17 cellular contexts compared by ENCODE assay signal in the genomic region with DNA sequence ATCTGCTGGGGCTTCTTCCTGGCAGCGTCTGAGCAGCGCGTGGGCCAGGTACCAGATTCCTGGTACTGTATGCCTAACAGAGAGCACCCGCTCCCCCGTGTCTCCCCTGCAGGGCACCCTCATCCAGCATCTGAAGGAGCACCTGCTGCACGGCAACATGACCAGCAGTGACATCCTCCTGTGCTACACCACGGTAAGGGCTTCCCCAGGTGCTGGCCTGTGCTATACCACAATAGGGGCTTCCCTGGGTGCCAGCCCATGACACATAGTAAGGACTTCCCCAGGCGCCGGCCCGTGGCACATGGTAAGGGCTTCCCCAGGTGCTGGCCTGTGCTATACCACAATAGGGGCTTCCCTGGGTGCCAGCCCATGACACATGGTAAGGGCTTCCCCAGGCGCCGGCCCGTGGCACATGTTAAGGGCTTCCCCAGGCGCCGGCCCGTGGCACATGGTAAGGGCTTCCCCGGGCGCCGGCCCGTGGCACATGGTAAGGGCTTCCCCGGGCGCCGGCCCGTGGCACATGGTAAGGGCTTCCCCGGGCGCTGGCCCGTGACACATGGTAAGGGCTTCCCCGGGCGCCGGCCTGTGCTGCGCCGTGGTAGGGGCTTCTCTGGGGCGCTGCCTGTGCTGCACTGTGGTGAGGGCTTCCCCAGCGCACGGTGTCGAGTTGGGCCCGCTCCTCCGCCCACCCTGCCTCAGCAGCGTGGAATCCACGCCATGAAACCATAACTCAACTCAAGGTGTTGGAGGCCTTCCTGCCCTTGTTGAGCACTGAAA. TPM values are rescaled to one million over a fixed set of nuclear protein-coding genes. Genes with fewer than 3 reads are reported as not detected.
DNase-seq lines count a peak whose midpoint lies in the region; ATAC-seq, FAIRE-seq and TF ChIP-seq lines count a peak whose summit lies in the region.
"Had no signal": no experiment of that assay in that cellular context is flagged by ENCODE, and none has a peak within 500 bp of the region (broad histone marks: within the 10 kb centered on the region; RNA-seq: fewer than 3 reads in every experiment).

No MANE protein-coding gene starts in this region.

- H3K9me3 Mint-ChIP-seq in endodermal cell: peaks cover 1% of the 10 kb centered on the region

- SMC1A ChIA-PET in GM12878 (lab: Charles Lee; ENCODE audit: uncharacterized antibody, unreplicated experiment): no interaction called here

- H3K36me3 Mint-ChIP-seq in endodermal cell (ENCODE audit: low read depth): peaks cover 79% of the 10 kb centered on the region

- H3K4me1 ChIP-seq in GM12878 (ENCODE audit: control insufficient read depth, insufficient read depth, low read length): no peaks in the 10 kb centered on the region
- no peaks in the 10 kb centered on the region for H3K4me1 ChIP-seq in endodermal cell (ENCODE audit: control insufficient read depth, insufficient read depth, low read length)
- H3K4me1 ChIP-seq in body of pancreas: no peaks in the 10 kb centered on the region

- no peak overlapping the region for H3K27ac Mint-ChIP-seq in endodermal cell
- H3K27ac Mint-ChIP-seq: B cell, brain had no signal

- POLR2A ChIA-PET in GM12878 (lab: Charles Lee): no interaction called here

- H3K27ac ChIP-seq in GM12878 (ENCODE audit: control insufficient read depth, insufficient read depth): no peak overlapping the region
- H3K27ac ChIP-seq in endodermal cell (ENCODE audit: low read depth, low read length): no peak overlapping the region
- H3K27ac ChIP-seq in body of pancreas: no peak overlapping the region
- H3K27ac ChIP-seq: ovary, skin epidermis had no signal

- DNase-seq in GM12878 (ENCODE audit: low read depth, low spot score) (no peak), endodermal cell (no peak), body of pancreas (no peak)
- DNase-seq: activated CD4-positive, alpha-beta T cell treated with anti-CD3 and anti-CD28 coated beads, Interleukin-2, amount 50 U/mL, for 48 hours; activated naive CD4-positive, alpha-beta T cell; left cardiac atrium; mucosa of descending colon; ovary; T1000 had no signal

- WGBS in GM12878 (ENCODE audit: insufficient coverage, insufficient replicate concordance, low lambda C conversion rate, missing lambda C conversion rate): 74% methylated on average over 30 of the region's 40 CpGs
- 97 to 98% methylated on average over 31 to 40 of the region's 40 CpGs for WGBS in endodermal cell (ENCODE audit: insufficient coverage in 1 of 2, insufficient read length in 1 of 2), 2 experiments
- 94 to 98% methylated on average over 9 to 36 of the region's 40 CpGs for WGBS in body of pancreas, 2 donors

- FAIRE-seq in GM12878 (lab: Jason Lieb, UNC): no peak

- H4K20me1 ChIP-seq in GM12878 (ENCODE audit: control insufficient read depth, insufficient read depth): no peaks in the 10 kb centered on the region

- H3K4me2 ChIP-seq in GM12878 (ENCODE audit: control insufficient read depth, insufficient read depth): no peak overlapping the region

- no TSS peak for BruUV-seq in GM12878 (replicated peaks; lab: Mats Ljungman, UMichigan)

- intact Hi-C loops in GM12878 (cut with micrococcal nuclease; ENCODE audit: unreplicated experiment) (no loop called here), body of pancreas (cut with DNase I) (no loop called here)

- RAD21 ChIA-PET in GM12878 (lab: Charles Lee; ENCODE audit: unreplicated experiment): no interaction called here

- in situ Hi-C loops in GM12878 (cut with MboI): no loop called here

- CTCF ChIA-PET in GM12878 (lab: Yijun Ruan, JAX): interaction anchor here (0.6 kb wide), 1 partner anchor 181 kb away, joined by 3 read pairs; no protein-coding TSS in a partner anchor

- peak; percentile 80 for ATAC-seq in GM18498 (IDR thresholded peaks at IDR 0.05; ENCODE audit: unreplicated experiment)
- ATAC-seq in GM18907 (IDR thresholded peaks at IDR 0.05; ENCODE audit: unreplicated experiment): peak; percentile 78
- ATAC-seq in HG02759 (IDR thresholded peaks at IDR 0.05; ENCODE audit: unreplicated experiment): peak; percentile 67
- ATAC-seq in GM12878: peak; percentile 92
- ATAC-seq in HG02938 (IDR thresholded peaks at IDR 0.05; ENCODE audit: unreplicated experiment): no peak
- ATAC-seq in GM18858 (IDR thresholded peaks at IDR 0.05; ENCODE audit: unreplicated experiment): no peak
- no peak for ATAC-seq in body of pancreas
- ATAC-seq: left cardiac atrium, mucosa of descending colon had no signal

- TF ChIP-seq POLR2A in GM12878 (IDR thresholded peaks at IDR 0.05; ENCODE audit: low read depth, low read length) (no peak), body of pancreas (IDR thresholded peaks at IDR 0.05) (no peak)

- TF ChIP-seq RAD21 in GM12878 (IDR thresholded peaks at IDR 0.05; ENCODE audit: insufficient read depth, low read depth, low read length): no peak

- H3K4me3 Mint-ChIP-seq in endodermal cell: no peak overlapping the region
- H3K4me3 Mint-ChIP-seq: B cell, brain had no signal

- H3K36me3 ChIP-seq in GM12878 (ENCODE audit: control insufficient read depth in 2 of 2, insufficient read depth in 2 of 2, low read length in 1 of 2): peaks cover 5 to 14% of the 10 kb centered on the region in 2 experiments
- peaks cover 54% of the 10 kb centered on the region for H3K36me3 ChIP-seq in endodermal cell (ENCODE audit: control insufficient read depth, insufficient read depth, low read length)
- peaks cover 0 to 8% of the 10 kb centered on the region in 2 donors for H3K36me3 ChIP-seq in body of pancreas (replicated peaks in 1 of 2; ENCODE audit: insufficient read depth in 1 of 2, low read depth in 2 of 2)
- H3K36me3 ChIP-seq: ovary had no signal

- no peaks in the 10 kb centered on the region for H3K9me3 ChIP-seq in GM12878 (replicated peaks; ENCODE audit: control insufficient read depth, insufficient read depth, low read length)
- no peaks in the 10 kb centered on the region for H3K9me3 ChIP-seq in endodermal cell (ENCODE audit: control insufficient read depth, low read length)
- no peaks in the 10 kb centered on the region for H3K9me3 ChIP-seq in body of pancreas
- H3K9me3 ChIP-seq: mucosa of descending colon, ovary had no signal

- no peaks in the 10 kb centered on the region for H3K4me1 Mint-ChIP-seq in endodermal cell
- H3K4me1 Mint-ChIP-seq: B cell had no signal

- H3K9ac ChIP-seq in GM12878 (ENCODE audit: control insufficient read depth, insufficient read depth, low read length): no peak overlapping the region
- no peak overlapping the region for H3K9ac ChIP-seq in endodermal cell (ENCODE audit: extremely low read depth, low read length, poor library complexity, severe bottlenecking)

- H3K4me3 ChIP-seq in GM12878 (no peak overlapping the region), endodermal cell (ENCODE audit: low read length) (no peak overlapping the region), body of pancreas (no peak overlapping the region)
- H3K4me3 ChIP-seq: mucosa of descending colon, ovary, skin epidermis had no signal

- TF ChIP-seq CTCF in GM12878 (IDR thresholded peaks at IDR 0.05 in 2 of 3, conservative IDR thresholded peaks at IDR 0.05 in 1 of 3; ENCODE audit: control insufficient read depth in 2 of 3, extremely low read depth in 1 of 3, insufficient read depth in 1 of 3, low read depth in 3 of 3, low read length in 3 of 3): no peak
- TF ChIP-seq CTCF in endodermal cell (conservative IDR thresholded peaks at IDR 0.05): no peak
- TF ChIP-seq CTCF in body of pancreas (IDR thresholded peaks at IDR 0.05): no peak

- H3K27me3 Mint-ChIP-seq in endodermal cell (ENCODE audit: insufficient read depth): no peaks in the 10 kb centered on the region
- H3K27me3 Mint-ChIP-seq: B cell had no signal

- no peak for TF ChIP-seq EP300 in GM12878 (IDR thresholded peaks at IDR 0.05; ENCODE audit: borderline replicate concordance in 1 of 2, control insufficient read depth in 1 of 2, low read depth in 2 of 2, low read length in 2 of 2)

- H3K27me3 ChIP-seq in GM12878 (replicated peaks in 1 of 2; ENCODE audit: control insufficient read depth in 2 of 2, insufficient read depth in 2 of 2, low read length in 1 of 2) (no peaks in the 10 kb centered on the region), endodermal cell (ENCODE audit: control insufficient read depth, insufficient read depth, low read length, poor library complexity, severe bottlenecking) (no peaks in the 10 kb centered on the region), body of pancreas (no peaks in the 10 kb centered on the region)
- H3K27me3 ChIP-seq: ovary had no signal

- no peaks in the 10 kb centered on the region for H3K79me2 ChIP-seq in GM12878 (ENCODE audit: control insufficient read depth, insufficient read depth, low read length)

- H2AFZ ChIP-seq in GM12878 (ENCODE audit: control insufficient read depth, low read depth, low read length): no peak overlapping the region

TF ChIP-seq in GM12878, 131 proteins besides CTCF, POLR2A, EP300 and RAD21 (continues in another document):
- no peak for TF ChIP-seq TARDBP (IDR thresholded peaks at IDR 0.05; ENCODE audit: borderline replicate concordance)
- TF ChIP-seq BRCA1 (IDR thresholded peaks at IDR 0.05; ENCODE audit: low read depth, low read length): no peak
- TF ChIP-seq ATF7 (IDR thresholded peaks at IDR 0.05; ENCODE audit: low read depth): 0 out of 2 replicates have a peak, but pooled peaks have one; percentile 11
- no peak for TF ChIP-seq BCL11A (IDR thresholded peaks at IDR 0.05; ENCODE audit: low read depth, low read length)
- peak; percentile 50; the same call in 1 of the 2 replicates for TF ChIP-seq CREB1 (IDR thresholded peaks at IDR 0.05; ENCODE audit: low read depth)

RNA-seq across cellular contexts. Expression of gene AACS, which starts 49.3 kb away (rescaled TPM):
- total RNA-seq in GM12878 (2013; cell fraction: nucleolus; rRNA removed): 34.6 and 37.3 TPM in 2 replicates
- total RNA-seq in GM12878 (2014; rRNA removed): 20.8 and 23.7 TPM in 2 replicates
- 12.0 TPM in 2 replicates for total RNA-seq in GM12878 (2014; rRNA removed; fragmentation: Illumina TruSeq; extraction: Trizol)
- 31.8 and 34.0 TPM in 2 replicates for total RNA-seq in GM12878 (2021)
- 13.1 TPM for polyA plus RNA-seq in GM12878 (2011; ENCODE audit: low read depth)
- polyA plus RNA-seq in GM12878 (2011; rRNA removed): 11.2 and 14.8 TPM in 2 replicates
- polyA plus RNA-seq in GM12878 (2011; cell fraction: cytosol; rRNA removed): 15.5 and 18.3 TPM in 2 replicates
- polyA plus RNA-seq in GM12878 (2011; cell fraction: nucleus; rRNA removed): 35.1 and 45.5 TPM in 2 replicates
- polyA plus RNA-seq in GM12878 (2012): 18.4 and 21.6 TPM in 2 replicates
- 9.9 and 20.6 TPM in 2 replicates for polyA plus RNA-seq in GM12878 (2014; fragmentation: Illumina TruSeq; extraction: Trizol)
- 10 to 100 TPM; 10.1 to 13.6 TPM for polyA plus RNA-seq in GM12878 (2014; fragmentation: Nextera tagmentation; extraction: Ambion mirVana)
- 20.5 and 21.5 TPM in 2 replicates for polyA plus RNA-seq in GM12878 (2014; rRNA removed)
- 10 to 100 TPM; 24.9 to 29.5 TPM for polyA plus RNA-seq in GM12878 (2016; fragmentation: Nextera tagmentation; extraction: Ambion mirVana)
- polyA minus RNA-seq in GM12878 (2011; rRNA and poly(A)+ RNA removed): 24.7 and 25.5 TPM in 2 replicates
- polyA minus RNA-seq in GM12878 (2011; cell fraction: cytosol; rRNA and poly(A)+ RNA removed): 7.9 and 9.4 TPM in 2 replicates
- 10.2 and 21.0 TPM in 2 replicates for polyA minus RNA-seq in GM12878 (2011; cell fraction: nucleus; rRNA and poly(A)+ RNA removed)
- total RNA-seq in endodermal cell: 10 to 100 TPM; 55.4 to 71.9 TPM
- 27.8 TPM for polyA plus RNA-seq in endodermal cell (2013, experiment 1 of 2)
- 25.3 TPM for polyA plus RNA-seq in endodermal cell (2013, experiment 2 of 2)
- 10 to 100 TPM; 15.0 to 22.4 TPM for total RNA-seq in body of pancreas

Comparison
In these comparisons a context has a peak if more than half of its experiments do, and no peak if none do; other contexts are left out.
1. ATAC-seq: peak in GM18498 (single experiment), GM18907 (single experiment), HG02759 (single experiment) and GM12878 (single experiment); none in HG02938 (single experiment), GM18858 (single experiment) and body of pancreas (single experiment).